In genomic region chr9:112047538-112048066, GRCh38 we compare ENCODE assay signal across 2 cellular contexts.
TF ChIP-seq lines count a peak whose summit lies in the region.

No MANE protein-coding gene starts in this region.

TF ChIP-seq in SK-N-SH, 30 proteins besides CTCF, POLR2A, EP300 and RAD21 (continued from another document):
- TF ChIP-seq, protein P1, sequence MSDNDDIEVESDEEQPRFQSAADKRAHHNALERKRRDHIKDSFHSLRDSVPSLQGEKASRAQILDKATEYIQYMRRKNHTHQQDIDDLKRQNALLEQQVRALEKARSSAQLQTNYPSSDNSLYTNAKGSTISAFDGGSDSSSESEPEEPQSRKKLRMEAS (IDR thresholded peaks at IDR 0.05; ENCODE audit: low read depth) = no peak
- TF ChIP-seq MXI1 (IDR thresholded peaks at IDR 0.05; ENCODE audit: low read depth, low read length) (no peak), PBX3 (IDR thresholded peaks at IDR 0.05) (no peak), RCOR1 (IDR thresholded peaks at IDR 0.05; ENCODE audit: low read length) (no peak), IRF3 (IDR thresholded peaks at IDR 0.05; ENCODE audit: low read depth, low read length) (no peak), EZH2phosphoT487 (IDR thresholded peaks at IDR 0.05; ENCODE audit: borderline replicate concordance, low read depth) (no peak)

TF ChIP-seq in SK-N-SH treated with all-trans-retinoic acid at 6 μM for 48 hours, 23 proteins besides CTCF, POLR2A, EP300 and RAD21 (continued from another document):
- TF ChIP-seq ARNTL (CRISPR knock-in tag; IDR thresholded peaks at IDR 0.05; ENCODE audit: borderline replicate concordance, low read depth) (no peak), BACH2 (CRISPR knock-in tag; IDR thresholded peaks at IDR 0.05; ENCODE audit: borderline replicate concordance) (no peak)
